1 cellular context compared by ENCODE assay signal in the genomic region with DNA sequence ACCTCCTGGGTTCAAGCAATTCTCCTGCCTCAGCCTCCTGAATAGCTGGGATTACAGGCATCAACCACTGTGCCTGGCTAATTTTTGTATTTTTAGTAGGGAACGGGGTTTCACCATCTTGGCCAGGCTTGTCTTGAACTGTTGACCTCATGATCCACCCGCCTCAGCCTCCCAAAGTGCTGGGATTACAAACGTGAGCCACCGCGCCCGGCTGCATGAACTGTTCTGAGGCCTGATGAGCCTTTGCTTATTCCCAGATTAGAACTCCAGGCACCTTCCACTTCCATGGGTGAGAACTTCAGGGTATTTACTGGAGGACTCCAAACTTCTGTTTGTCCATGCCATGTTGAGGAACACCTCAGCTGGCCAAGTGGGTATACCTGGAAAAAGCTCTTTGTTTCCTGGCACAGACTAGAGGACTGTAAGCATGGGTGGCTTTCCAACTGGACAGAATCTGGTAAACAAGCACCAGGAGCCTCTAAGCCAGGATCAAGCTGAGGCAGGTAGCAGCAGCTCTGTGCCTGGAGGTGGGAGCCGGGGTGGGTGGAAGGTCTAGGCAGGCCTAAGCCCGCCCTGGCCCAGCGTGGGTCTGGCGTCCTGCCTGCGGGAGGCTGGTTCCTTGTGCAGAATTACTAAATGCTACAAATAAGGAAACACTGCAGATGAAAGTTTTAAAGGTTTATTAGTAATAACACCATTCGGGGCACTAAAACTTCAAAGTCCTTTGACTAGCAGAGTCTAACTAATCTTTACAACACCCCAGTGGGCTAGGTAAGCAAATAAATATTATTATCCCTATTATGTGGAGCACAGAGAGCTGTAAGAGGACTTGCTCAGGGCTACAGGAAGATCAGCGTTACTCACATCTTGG.
TF ChIP-seq lines count a peak whose summit lies in the region.

No MANE protein-coding gene starts in this region.

TF ChIP-seq in SK-N-SH treated with all-trans-retinoic acid at 6 μM for 48 hours, 23 proteins besides CTCF, POLR2A, EP300 and RAD21 (continued from another document):
- TF ChIP-seq TSHZ2 (CRISPR knock-in tag; IDR thresholded peaks at IDR 0.05) (no peak), PATZ1 (CRISPR knock-in tag; IDR thresholded peaks at IDR 0.05; ENCODE audit: borderline replicate concordance) (no peak), ZNF70 (CRISPR knock-in tag; IDR thresholded peaks at IDR 0.05) (no peak), ESRRG (CRISPR knock-in tag; IDR thresholded peaks at IDR 0.05) (no peak), BACH2 (CRISPR knock-in tag; IDR thresholded peaks at IDR 0.05; ENCODE audit: borderline replicate concordance) (no peak), CSDC2 (CRISPR knock-in tag; IDR thresholded peaks at IDR 0.05) (no peak), PPARA (CRISPR knock-in tag; IDR thresholded peaks at IDR 0.05; ENCODE audit: borderline replicate concordance) (no peak), POU6F1 (CRISPR knock-in tag; IDR thresholded peaks at IDR 0.05; ENCODE audit: borderline replicate concordance, low read depth) (no peak), SNAI2 (CRISPR knock-in tag; IDR thresholded peaks at IDR 0.05) (no peak), GLIS3 (CRISPR knock-in tag; IDR thresholded peaks at IDR 0.05) (no peak), RARB (CRISPR knock-in tag; IDR thresholded peaks at IDR 0.05) (no peak), TCF4 (CRISPR knock-in tag; IDR thresholded peaks at IDR 0.05; ENCODE audit: borderline replicate concordance) (no peak), ZC3H10 (CRISPR knock-in tag; IDR thresholded peaks at IDR 0.05) (no peak), CSRNP3 (CRISPR knock-in tag; IDR thresholded peaks at IDR 0.05) (no peak), TOX (CRISPR knock-in tag; IDR thresholded peaks at IDR 0.05; ENCODE audit: borderline replicate concordance) (no peak), OSR1 (CRISPR knock-in tag; IDR thresholded peaks at IDR 0.05) (no peak), ZNF8 (CRISPR knock-in tag; IDR thresholded peaks at IDR 0.05) (no peak)
- TF ChIP-seq, protein P1, sequence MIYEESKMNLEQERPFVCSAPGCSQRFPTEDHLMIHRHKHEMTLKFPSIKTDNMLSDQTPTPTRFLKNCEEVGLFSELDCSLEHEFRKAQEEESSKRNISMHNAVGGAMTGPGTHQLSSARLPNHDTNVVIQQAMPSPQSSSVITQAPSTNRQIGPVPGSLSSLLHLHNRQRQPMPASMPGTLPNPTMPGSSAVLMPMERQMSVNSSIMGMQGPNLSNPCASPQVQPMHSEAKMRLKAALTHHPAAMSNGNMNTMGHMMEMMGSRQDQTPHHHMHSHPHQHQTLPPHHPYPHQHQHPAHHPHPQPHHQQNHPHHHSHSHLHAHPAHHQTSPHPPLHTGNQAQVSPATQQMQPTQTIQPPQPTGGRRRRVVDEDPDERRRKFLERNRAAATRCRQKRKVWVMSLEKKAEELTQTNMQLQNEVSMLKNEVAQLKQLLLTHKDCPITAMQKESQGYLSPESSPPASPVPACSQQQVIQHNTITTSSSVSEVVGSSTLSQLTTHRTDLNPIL (CRISPR knock-in tag; IDR thresholded peaks at IDR 0.05; ENCODE audit: low read depth), result no peak
